Comparison of ENCODE assay signal across 21 cellular contexts in genomic region chr4:74546020-74546419, GRCh38.
DNase-seq lines count a peak whose midpoint lies in the region; ATAC-seq and TF ChIP-seq lines count a peak whose summit lies in the region.
"Had no signal": no experiment of that assay in that cellular context is flagged by ENCODE, and none has a peak within 500 bp of the region (broad histone marks: within the 10 kb centered on the region; RNA-seq: fewer than 3 reads in every experiment).

No MANE protein-coding gene starts in this region.

- no peaks in the 10 kb centered on the region for H3K9me3 Mint-ChIP-seq in activated naive CD8-positive, alpha-beta T cell treated with anti-CD3 and anti-CD28 coated beads for 36 hours
- H3K9me3 Mint-ChIP-seq: activated T-cell treated with anti-CD3 and anti-CD28 coated beads, Interleukin-2, amount 50 U/mL, for 24 hours; central memory CD8-positive, alpha-beta T cell; HFFc6; immature natural killer cell; stimulated activated naive CD8-positive, alpha-beta T cell treated with anti-CD3 and anti-CD28 coated beads, Interleukin-15, Interleukin-2, amounts not matched to agents 100 ng/mL and 50 ng/mL, for 24 hours had no signal

- intact Hi-C loops in testis (cut with DNase I; ENCODE audit: low total_unique reads): no loop called here

- DNase-seq in AG10803 (ENCODE audit: low read depth): peak; percentile 63
- peak; percentile 52 for DNase-seq in HT1080 (ENCODE audit: low read depth)
- peak; percentile 83 to 96 for DNase-seq in cardiac fibroblast (ENCODE audit: low read depth in 2 of 2)
- DNase-seq in kidney epithelial cell (ENCODE audit: low read depth): peak; percentile 56
- no peak for DNase-seq in activated naive CD8-positive, alpha-beta T cell treated with anti-CD3 and anti-CD28 coated beads for 36 hours
- DNase-seq in testis: no peak
- no peak for DNase-seq in NK-92 treated with Interleukin-12 subunit alpha and Interleukin-12 subunit beta, amount 100 ng/mL, for 24 hours (lab: John Stamatoyannopoulos, UW)
- DNase-seq: activated CD4-positive, alpha-beta T cell treated with anti-CD3 and anti-CD28 coated beads, Interleukin-2, amount 50 U/mL, for 4 hours; activated T-cell treated with anti-CD3 and anti-CD28 coated beads, Interleukin-2, amount 50 U/mL, for 24 hours; CD8-positive, alpha-beta memory T cell; GDM1; head of caudate nucleus; HFFc6; immature natural killer cell; MV-4-11; NCI-H69 had no signal

- H3K4me1 ChIP-seq in testis: no peaks in the 10 kb centered on the region

- H3K27me3 ChIP-seq in kidney epithelial cell (ENCODE audit: control insufficient read depth, insufficient read depth, low read length) (no peaks in the 10 kb centered on the region), testis (no peaks in the 10 kb centered on the region)

- H3K4me1 Mint-ChIP-seq in activated naive CD8-positive, alpha-beta T cell treated with anti-CD3 and anti-CD28 coated beads for 36 hours: peaks cover 5% of the 10 kb centered on the region
- H3K4me1 Mint-ChIP-seq: central memory CD8-positive, alpha-beta T cell had no signal

- H3K27ac ChIP-seq in testis: no peak overlapping the region

- no peak overlapping the region for H3K4me3 ChIP-seq in AG10803 (ENCODE audit: low read length)
- H3K4me3 ChIP-seq in cardiac fibroblast (replicated peaks in 1 of 2; ENCODE audit: low read depth in 2 of 2, low read length in 2 of 2): no peak overlapping the region
- no peak overlapping the region for H3K4me3 ChIP-seq in kidney epithelial cell (ENCODE audit: low read depth, low read length)
- H3K4me3 ChIP-seq in testis: no peak overlapping the region

- H3K27ac Mint-ChIP-seq in activated naive CD8-positive, alpha-beta T cell treated with anti-CD3 and anti-CD28 coated beads for 36 hours: no peak overlapping the region
- H3K27ac Mint-ChIP-seq: activated naive CD8-positive, alpha-beta T cell; activated T-cell treated with anti-CD3 and anti-CD28 coated beads, Interleukin-2, amount 50 U/mL, for 24 hours; CD8-positive, alpha-beta memory T cell; HFFc6; immature natural killer cell; stimulated activated naive CD8-positive, alpha-beta T cell treated with anti-CD3 and anti-CD28 coated beads, Interleukin-15, Interleukin-2, amounts not matched to agents 100 ng/mL and 50 ng/mL, for 24 hours had no signal

- no peak for TF ChIP-seq POLR2A in testis (IDR thresholded peaks at IDR 0.05)

- ATAC-seq in GM18520 (IDR thresholded peaks at IDR 0.05; ENCODE audit: unreplicated experiment): no peak
- ATAC-seq: Panc1 had no signal

- no peaks in the 10 kb centered on the region for H3K36me3 Mint-ChIP-seq in activated naive CD8-positive, alpha-beta T cell treated with anti-CD3 and anti-CD28 coated beads for 36 hours
- H3K36me3 Mint-ChIP-seq: activated naive CD8-positive, alpha-beta T cell; CD8-positive, alpha-beta memory T cell; immature natural killer cell had no signal

- no peak overlapping the region for H3K4me3 Mint-ChIP-seq in activated naive CD8-positive, alpha-beta T cell treated with anti-CD3 and anti-CD28 coated beads for 36 hours
- H3K4me3 Mint-ChIP-seq: activated naive CD8-positive, alpha-beta T cell; activated T-cell treated with anti-CD3 and anti-CD28 coated beads, Interleukin-2, amount 50 U/mL, for 24 hours; CD8-positive, alpha-beta memory T cell; central memory CD8-positive, alpha-beta T cell; HFFc6; immature natural killer cell; stimulated activated naive CD8-positive, alpha-beta T cell treated with anti-CD3 and anti-CD28 coated beads, Interleukin-15, Interleukin-2, amounts not matched to agents 100 ng/mL and 50 ng/mL, for 24 hours had no signal

- peaks cover 5% of the 10 kb centered on the region for H3K27me3 Mint-ChIP-seq in activated naive CD8-positive, alpha-beta T cell treated with anti-CD3 and anti-CD28 coated beads for 36 hours
- H3K27me3 Mint-ChIP-seq: activated naive CD8-positive, alpha-beta T cell; activated T-cell treated with anti-CD3 and anti-CD28 coated beads, Interleukin-2, amount 50 U/mL, for 24 hours had no signal

- WGBS in testis, 2 donors: 57 to 80% methylated on average over 2 of the region's 2 CpGs

- H3K36me3 ChIP-seq in kidney epithelial cell (ENCODE audit: control insufficient read depth, insufficient read depth, low read length) (no peaks in the 10 kb centered on the region), testis (ENCODE audit: low read depth, missing control alignments) (no peaks in the 10 kb centered on the region)

- no peaks in the 10 kb centered on the region for H3K9me3 ChIP-seq in testis

- TF ChIP-seq CTCF in AG10803 (conservative IDR thresholded peaks at IDR 0.05; ENCODE audit: low read length): no peak
- TF ChIP-seq CTCF in cardiac fibroblast (IDR thresholded peaks at IDR 0.05; ENCODE audit: low read depth, low read length): no peak
- no peak for TF ChIP-seq CTCF in kidney epithelial cell (IDR thresholded peaks at IDR 0.05; ENCODE audit: insufficient read depth, low read length, poor library complexity, severe bottlenecking)
- no peak for TF ChIP-seq CTCF in testis (IDR thresholded peaks at IDR 0.05)

Comparison
In these comparisons a context has a peak if more than half of its experiments do, and no peak if none do; other contexts are left out.
1. DNase-seq: peak in AG10803 (single experiment), HT1080 (single experiment), cardiac fibroblast (2 of 2) and kidney epithelial cell (single experiment); none in activated naive CD8-positive, alpha-beta T cell treated with anti-CD3 and anti-CD28 coated beads for 36 hours (single experiment), testis (single experiment) and NK-92 treated with Interleukin-12 subunit alpha and Interleukin-12 subunit beta, amount 100 ng/mL, for 24 hours (single experiment).